ENCODE assay signal across 19 cellular contexts in the genomic region with DNA sequence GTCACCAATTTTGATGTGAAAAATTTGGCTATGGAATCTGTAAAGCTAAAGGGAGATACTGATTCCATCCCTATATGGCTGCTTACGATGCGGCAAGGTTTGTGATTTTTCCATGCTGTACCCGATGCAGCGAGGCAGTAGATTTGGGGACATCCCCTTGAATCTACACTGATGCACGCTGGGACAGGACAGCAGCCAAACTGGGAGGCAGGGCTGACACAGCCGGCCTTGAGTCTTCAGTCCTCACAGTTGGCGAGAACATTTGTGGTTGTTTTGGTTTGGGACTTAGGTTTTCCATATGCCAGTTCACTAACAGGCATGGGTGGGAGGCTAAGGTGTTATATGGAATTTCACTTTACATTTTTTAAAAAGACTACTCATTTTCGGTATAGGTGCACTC. TPM values are rescaled to one million over a fixed set of nuclear protein-coding genes. Genes with fewer than 3 reads are reported as not detected.
DNase-seq lines count a peak whose midpoint lies in the region; ATAC-seq and TF ChIP-seq lines count a peak whose summit lies in the region.
"Had no signal": no experiment of that assay in that cellular context is flagged by ENCODE, and none has a peak within 500 bp of the region (broad histone marks: within the 10 kb centered on the region; RNA-seq: fewer than 3 reads in every experiment).

No MANE protein-coding gene starts in this region.

- H3K27me3 ChIP-seq in BE2C (peaks cover 11% of the 10 kb centered on the region), adrenal gland (no peaks in the 10 kb centered on the region), sigmoid colon (peaks cover 5 to 27% (median 16%) of the 10 kb centered on the region in 3 donors), GM23338 (ENCODE audit: insufficient read depth) (peaks cover 44% of the 10 kb centered on the region)

- 44 to 54% (median 48%) methylated on average over 8 of the region's 8 CpGs for WGBS in adrenal gland, 4 donors
- 77 to 82% methylated on average over 8 of the region's 8 CpGs for WGBS in sigmoid colon, 2 donors

- peak overlapping the region in 2 of 5 donors; percentile 65 to 77 for H3K27ac ChIP-seq in adrenal gland
- peak overlapping the region in 3 of 4 donors; percentile 28 to 41 (median 39) for H3K27ac ChIP-seq in sigmoid colon
- H3K27ac ChIP-seq in GM23338 (ENCODE audit: low read depth): no peak overlapping the region

- peaks cover 31% of the 10 kb centered on the region for H3K27me3 Mint-ChIP-seq in GM23338 (ENCODE audit: insufficient read depth, low read depth, poor library complexity)

- H3K9me3 ChIP-seq in BE2C: no peaks in the 10 kb centered on the region
- H3K9me3 ChIP-seq in adrenal gland (replicated peaks in 1 of 3): no peaks in the 10 kb centered on the region
- H3K9me3 ChIP-seq in sigmoid colon: no peaks in the 10 kb centered on the region

- H3K36me3 Mint-ChIP-seq in GM23338 (ENCODE audit: low read depth): no peaks in the 10 kb centered on the region; the same call in 2 of the 3 replicates
- H3K36me3 Mint-ChIP-seq: activated naive CD4-positive, alpha-beta T cell treated with anti-CD3 and anti-CD28 coated beads, Interleukin-2, amount 50 U/mL, for 72 hours; naive thymus-derived CD8-positive, alpha-beta T cell had no signal

- H3K9me3 Mint-ChIP-seq in GM23338: no peaks in the 10 kb centered on the region; the same call in 2 of the 3 replicates
- H3K9me3 Mint-ChIP-seq: activated naive CD4-positive, alpha-beta T cell treated with anti-CD3 and anti-CD28 coated beads, Interleukin-2, amount 50 U/mL, for 72 hours; activated T-cell treated with anti-CD3 and anti-CD28 coated beads, Interleukin-2, amount 50 U/mL, for 24 hours; naive thymus-derived CD8-positive, alpha-beta T cell had no signal

- TF ChIP-seq CTCF in BE2C (IDR thresholded peaks at IDR 0.05; ENCODE audit: low read depth, low read length): no peak
- TF ChIP-seq CTCF in adrenal gland (IDR thresholded peaks at IDR 0.05): no peak
- TF ChIP-seq CTCF in sigmoid colon (IDR thresholded peaks at IDR 0.05): no peak
- no peak for TF ChIP-seq CTCF in GM23338 (conservative IDR thresholded peaks at IDR 0.05; ENCODE audit: low read depth in 2 of 2)

- no peak for TF ChIP-seq EP300 in sigmoid colon (IDR thresholded peaks at IDR 0.05)

- no peak for DNase-seq in BE2C
- peak; percentile 70 to 85 (median 78) for DNase-seq in adrenal gland
- DNase-seq in left cardiac atrium: peak; percentile 54
- no peak for DNase-seq in sigmoid colon
- DNase-seq in erythroblast (lab: John Stamatoyannopoulos, UW): no peak
- no peak for DNase-seq in foreskin melanocyte
- no peak for DNase-seq in GM23338 (ENCODE audit: low spot score)
- DNase-seq: activated CD4-positive, alpha-beta T cell treated with anti-CD3 and anti-CD28 coated beads, Interleukin-2, amount 50 U/mL, for 48 hours; activated T-cell treated with anti-CD3 and anti-CD28 coated beads, Interleukin-2, amount 50 U/mL, for 24 hours; effector CD8-positive, alpha-beta T cell; naive thymus-derived CD8-positive, alpha-beta T cell; NCI-H2029; stimulated activated CD4-positive, alpha-beta T cell treated with anti-CD3 and anti-CD28 coated beads, Interleukin-1b, Interleukin-23, amount 100 ng/mL, for 48 hours; SW 1271 had no signal

- no peak for TF ChIP-seq POLR2A in adrenal gland (IDR thresholded peaks at IDR 0.05)
- no peak for TF ChIP-seq POLR2A in sigmoid colon (IDR thresholded peaks at IDR 0.05)
- TF ChIP-seq POLR2A in erythroblast (IDR thresholded peaks at IDR 0.05; ENCODE audit: low read length): no peak

- H3K4me1 Mint-ChIP-seq in GM23338: peaks cover 21% of the 10 kb centered on the region

- H3K27ac Mint-ChIP-seq in GM23338: no peak overlapping the region
- H3K27ac Mint-ChIP-seq: activated naive CD4-positive, alpha-beta T cell treated with anti-CD3 and anti-CD28 coated beads, Interleukin-2, amount 50 U/mL, for 72 hours; activated T-cell treated with anti-CD3 and anti-CD28 coated beads, Interleukin-2, amount 50 U/mL, for 24 hours; B cell; naive thymus-derived CD8-positive, alpha-beta T cell had no signal

- no peaks in the 10 kb centered on the region for H3K9me2 ChIP-seq in GM23338 (ENCODE audit: insufficient read depth)

- H3F3A ChIP-seq in GM23338 (replicated peaks; ENCODE audit: low read depth): peaks cover 13% of the 10 kb centered on the region

- ATAC-seq in left cardiac atrium (no peak), GM19452 (IDR thresholded peaks at IDR 0.05; ENCODE audit: unreplicated experiment) (no peak), GM23338 (no peak)
- ATAC-seq: activated naive CD4-positive, alpha-beta T cell treated with anti-CD3 and anti-CD28 coated beads, Interleukin-2, amount 50 U/mL, for 72 hours; HepG2; naive thymus-derived CD8-positive, alpha-beta T cell had no signal

- intact Hi-C loops in adrenal gland (cut with DNase I): no loop called here
- intact Hi-C loops in left cardiac atrium (cut with DNase I): loop anchor here in 1 of 2 donors (10.0 kb wide), 1 partner anchor 51 kb away; no protein-coding TSS in a partner anchor
- intact Hi-C loops in sigmoid colon (cut with DNase I): no loop called here

- H3K4me1 ChIP-seq in BE2C (peaks cover 19% of the 10 kb centered on the region), adrenal gland (replicated peaks in 1 of 2) (peaks cover 13 to 41% of the 10 kb centered on the region in 2 donors), sigmoid colon (peaks cover 0 to 28% (median 27%) of the 10 kb centered on the region in 4 donors), GM23338 (ENCODE audit: insufficient read depth) (peaks cover 20% of the 10 kb centered on the region)

- H3K79me2 ChIP-seq in GM23338 (replicated peaks; ENCODE audit: insufficient read depth): no peaks in the 10 kb centered on the region

- no peaks in the 10 kb centered on the region for H4K20me1 ChIP-seq in GM23338 (replicated peaks; ENCODE audit: insufficient read depth)

- H3K4me3 Mint-ChIP-seq in GM23338: no peak overlapping the region
- H3K4me3 Mint-ChIP-seq: activated T-cell treated with anti-CD3 and anti-CD28 coated beads, Interleukin-2, amount 50 U/mL, for 24 hours; B cell; naive thymus-derived CD8-positive, alpha-beta T cell had no signal

- no peak overlapping the region for H2AFZ ChIP-seq in GM23338

- H3K4me3 ChIP-seq in BE2C (ENCODE audit: low read depth, low read length): peak overlapping the region; percentile 25
- H3K4me3 ChIP-seq in adrenal gland: peak overlapping the region in 1 of 4 donors; percentile 23
- no peak overlapping the region for H3K4me3 ChIP-seq in sigmoid colon
- no peak overlapping the region for H3K4me3 ChIP-seq in GM23338

- H3K36me3 ChIP-seq in BE2C (no peaks in the 10 kb centered on the region), adrenal gland (replicated peaks in 1 of 2) (no peaks in the 10 kb centered on the region), sigmoid colon (no peaks in the 10 kb centered on the region), GM23338 (ENCODE audit: insufficient read depth) (no peaks in the 10 kb centered on the region)

- no peak overlapping the region for H3K4me2 ChIP-seq in GM23338

TF ChIP-seq in GM23338, 12 proteins besides CTCF, POLR2A, EP300 and RAD21:
- TF ChIP-seq ZNF114 (CRISPR knock-in tag; IDR thresholded peaks at IDR 0.05): no peak
- TF ChIP-seq CREB1 (CRISPR knock-in tag; IDR thresholded peaks at IDR 0.05; ENCODE audit: low read depth): no peak
- TF ChIP-seq ZNF331 (CRISPR knock-in tag; IDR thresholded peaks at IDR 0.05; ENCODE audit: low read depth): no peak
- TF ChIP-seq EZH2phosphoT487 (IDR thresholded peaks at IDR 0.05; ENCODE audit: unreplicated experiment): no peak
- TF ChIP-seq, protein P1, sequence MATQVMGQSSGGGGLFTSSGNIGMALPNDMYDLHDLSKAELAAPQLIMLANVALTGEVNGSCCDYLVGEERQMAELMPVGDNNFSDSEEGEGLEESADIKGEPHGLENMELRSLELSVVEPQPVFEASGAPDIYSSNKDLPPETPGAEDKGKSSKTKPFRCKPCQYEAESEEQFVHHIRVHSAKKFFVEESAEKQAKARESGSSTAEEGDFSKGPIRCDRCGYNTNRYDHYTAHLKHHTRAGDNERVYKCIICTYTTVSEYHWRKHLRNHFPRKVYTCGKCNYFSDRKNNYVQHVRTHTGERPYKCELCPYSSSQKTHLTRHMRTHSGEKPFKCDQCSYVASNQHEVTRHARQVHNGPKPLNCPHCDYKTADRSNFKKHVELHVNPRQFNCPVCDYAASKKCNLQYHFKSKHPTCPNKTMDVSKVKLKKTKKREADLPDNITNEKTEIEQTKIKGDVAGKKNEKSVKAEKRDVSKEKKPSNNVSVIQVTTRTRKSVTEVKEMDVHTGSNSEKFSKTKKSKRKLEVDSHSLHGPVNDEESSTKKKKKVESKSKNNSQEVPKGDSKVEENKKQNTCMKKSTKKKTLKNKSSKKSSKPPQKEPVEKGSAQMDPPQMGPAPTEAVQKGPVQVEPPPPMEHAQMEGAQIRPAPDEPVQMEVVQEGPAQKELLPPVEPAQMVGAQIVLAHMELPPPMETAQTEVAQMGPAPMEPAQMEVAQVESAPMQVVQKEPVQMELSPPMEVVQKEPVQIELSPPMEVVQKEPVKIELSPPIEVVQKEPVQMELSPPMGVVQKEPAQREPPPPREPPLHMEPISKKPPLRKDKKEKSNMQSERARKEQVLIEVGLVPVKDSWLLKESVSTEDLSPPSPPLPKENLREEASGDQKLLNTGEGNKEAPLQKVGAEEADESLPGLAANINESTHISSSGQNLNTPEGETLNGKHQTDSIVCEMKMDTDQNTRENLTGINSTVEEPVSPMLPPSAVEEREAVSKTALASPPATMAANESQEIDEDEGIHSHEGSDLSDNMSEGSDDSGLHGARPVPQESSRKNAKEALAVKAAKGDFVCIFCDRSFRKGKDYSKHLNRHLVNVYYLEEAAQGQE (IDR thresholded peaks at IDR 0.05; ENCODE audit: unreplicated experiment): no peak
- TF ChIP-seq, protein P2, sequence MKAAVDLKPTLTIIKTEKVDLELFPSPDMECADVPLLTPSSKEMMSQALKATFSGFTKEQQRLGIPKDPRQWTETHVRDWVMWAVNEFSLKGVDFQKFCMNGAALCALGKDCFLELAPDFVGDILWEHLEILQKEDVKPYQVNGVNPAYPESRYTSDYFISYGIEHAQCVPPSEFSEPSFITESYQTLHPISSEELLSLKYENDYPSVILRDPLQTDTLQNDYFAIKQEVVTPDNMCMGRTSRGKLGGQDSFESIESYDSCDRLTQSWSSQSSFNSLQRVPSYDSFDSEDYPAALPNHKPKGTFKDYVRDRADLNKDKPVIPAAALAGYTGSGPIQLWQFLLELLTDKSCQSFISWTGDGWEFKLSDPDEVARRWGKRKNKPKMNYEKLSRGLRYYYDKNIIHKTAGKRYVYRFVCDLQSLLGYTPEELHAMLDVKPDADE (IDR thresholded peaks at IDR 0.05): no peak
TF ChIP-seq in GM23338: peak in this region for 0.

RNA-seq across cellular contexts. Expression of a gene that starts 3.8 kb away (rescaled TPM):
- polyA plus RNA-seq in BE2C (2012; ENCODE audit: insufficient read depth, insufficient read length, low read depth): 5.4 TPM
- total RNA-seq in adrenal gland: 10 to 100 TPM; 10.9 to 38.1 (median 23.4) TPM
- polyA plus RNA-seq in adrenal gland: 10 to 100 TPM in 1 of 3 donors, 1 to 10 TPM in 2; 7.7 to 16.3 (median 8.4) TPM
- 10 to 100 TPM; 28.8 to 50.0 TPM for total RNA-seq in left cardiac atrium
- 10 to 100 TPM in 2 of 4 donors, 1 to 10 TPM in 2; 4.3 to 20.5 (median 9.4) TPM for total RNA-seq in sigmoid colon
- polyA plus RNA-seq in sigmoid colon: 1 to 10 TPM in 2 of 3 donors, not detected in 1; 2.4 to 3.0 TPM
- 2.9 and 5.3 TPM in 2 replicates for total RNA-seq in GM23338 (2014; rRNA removed; shearing (Covaris generic))
- 0.90 and 1.5 TPM in 2 replicates for polyA plus RNA-seq in GM23338 (2016; fragmentation: Nextera tagmentation; extraction: Ambion mirVana)
- total RNA-seq: bronchial epithelial cell; naive thymus-derived CD8-positive, alpha-beta T cell had no signal
- polyA plus RNA-seq: naive thymus-derived CD8-positive, alpha-beta T cell had no signal

Comparison
In these comparisons a context has a peak if more than half of its experiments do, and no peak if none do; other contexts are left out.
1. DNase-seq: peak in adrenal gland (7 of 7) and left cardiac atrium (single experiment); none in BE2C (single experiment), sigmoid colon (single experiment), erythroblast (0 of 2), foreskin melanocyte (single experiment) and GM23338 (single experiment).